In the genomic region with DNA sequence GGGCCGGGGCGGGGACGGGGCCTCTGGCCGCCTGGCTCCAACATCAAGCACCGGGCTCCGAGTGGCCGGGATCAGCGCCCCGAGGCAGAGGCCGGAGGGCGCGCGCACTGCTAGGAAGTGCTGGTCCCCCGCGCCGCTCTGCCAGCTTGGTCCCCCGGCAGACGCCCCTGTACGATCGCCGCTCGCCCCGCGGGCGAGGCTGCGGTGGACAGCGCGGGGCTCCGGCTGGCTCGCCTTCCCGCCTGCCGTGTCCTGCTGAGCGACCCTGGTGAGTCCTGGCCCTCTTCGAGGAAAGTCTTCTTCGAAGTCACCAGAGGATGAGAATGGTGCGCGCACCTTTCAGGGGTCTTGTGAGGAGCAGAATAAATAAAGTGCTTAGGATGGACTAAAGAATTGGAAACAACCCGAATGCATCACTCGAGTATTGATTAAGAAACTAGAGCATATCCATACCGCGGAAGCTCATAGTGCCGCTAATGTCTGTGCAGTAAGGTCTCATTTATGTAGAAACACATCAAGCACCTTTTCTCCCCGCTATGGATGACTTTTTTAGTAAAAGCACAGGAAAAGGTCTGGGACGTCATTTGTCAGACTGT, we compare ENCODE assay signal across 1 cellular context.
A peak's percentile ranks its signal among the peaks of the same experiment; 100 is the strongest.
TF ChIP-seq lines count a peak whose summit lies in the region.

No MANE protein-coding gene starts in this region.

TF ChIP-seq in HEK293, 187 proteins besides CTCF, POLR2A, EP300 and RAD21 (continued from another document):
- TF ChIP-seq, protein P1, sequence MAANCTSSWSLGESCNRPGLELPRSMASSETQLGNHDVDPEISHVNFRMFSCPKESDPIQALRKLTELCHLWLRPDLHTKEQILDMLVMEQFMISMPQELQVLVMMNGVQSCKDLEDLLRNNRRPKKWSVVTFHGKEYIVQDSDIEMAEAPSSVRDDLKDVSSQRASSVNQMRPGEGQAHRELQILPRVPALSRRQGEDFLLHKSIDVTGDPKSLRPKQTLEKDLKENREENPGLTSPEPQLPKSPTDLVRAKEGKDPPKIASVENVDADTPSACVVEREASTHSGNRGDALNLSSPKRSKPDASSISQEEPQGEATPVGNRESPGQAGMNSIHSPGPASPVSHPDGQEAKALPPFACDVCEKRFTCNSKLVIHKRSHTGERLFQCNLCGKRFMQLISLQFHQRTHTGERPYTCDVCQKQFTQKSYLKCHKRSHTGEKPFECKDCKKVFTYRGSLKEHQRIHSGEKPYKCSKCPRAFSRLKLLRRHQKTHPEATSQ (tag by site-specific recombination; IDR thresholded peaks at IDR 0.05): no peak
- TF ChIP-seq ZNF654 (tag by site-specific recombination; IDR thresholded peaks at IDR 0.05; ENCODE audit: low read depth): no peak
- peak; percentile 37; the same call in 1 of the 2 replicates for TF ChIP-seq KLF9 (tag by site-specific recombination; IDR thresholded peaks at IDR 0.05; ENCODE audit: low read depth)
- TF ChIP-seq ZNF660 (tag by site-specific recombination; IDR thresholded peaks at IDR 0.05): peak; percentile 13; the same call in 1 of the 2 replicates
- TF ChIP-seq GLIS2 (tag by site-specific recombination; IDR thresholded peaks at IDR 0.05): no peak
- TF ChIP-seq ZNF416 (tag by site-specific recombination; IDR thresholded peaks at IDR 0.05): no peak
- TF ChIP-seq ZNF580 (tag by site-specific recombination; IDR thresholded peaks at IDR 0.05): no peak
- no peak for TF ChIP-seq SCRT2 (tag by site-specific recombination; IDR thresholded peaks at IDR 0.05)
- TF ChIP-seq ZNF2 (tag by site-specific recombination; IDR thresholded peaks at IDR 0.05): no peak
- TF ChIP-seq EGR2 (tag by site-specific recombination; IDR thresholded peaks at IDR 0.05; ENCODE audit: low read depth): no peak
- TF ChIP-seq, protein P2, sequence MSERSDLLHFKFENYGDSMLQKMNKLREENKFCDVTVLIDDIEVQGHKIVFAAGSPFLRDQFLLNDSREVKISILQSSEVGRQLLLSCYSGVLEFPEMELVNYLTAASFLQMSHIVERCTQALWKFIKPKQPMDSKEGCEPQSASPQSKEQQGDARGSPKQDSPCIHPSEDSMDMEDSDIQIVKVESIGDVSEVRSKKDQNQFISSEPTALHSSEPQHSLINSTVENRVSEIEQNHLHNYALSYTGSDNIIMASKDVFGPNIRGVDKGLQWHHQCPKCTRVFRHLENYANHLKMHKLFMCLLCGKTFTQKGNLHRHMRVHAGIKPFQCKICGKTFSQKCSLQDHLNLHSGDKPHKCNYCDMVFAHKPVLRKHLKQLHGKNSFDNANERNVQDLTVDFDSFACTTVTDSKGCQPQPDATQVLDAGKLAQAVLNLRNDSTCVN (tag by site-specific recombination; optimal IDR thresholded peaks at IDR 0.05): peak; percentile 75
- TF ChIP-seq, protein P3, sequence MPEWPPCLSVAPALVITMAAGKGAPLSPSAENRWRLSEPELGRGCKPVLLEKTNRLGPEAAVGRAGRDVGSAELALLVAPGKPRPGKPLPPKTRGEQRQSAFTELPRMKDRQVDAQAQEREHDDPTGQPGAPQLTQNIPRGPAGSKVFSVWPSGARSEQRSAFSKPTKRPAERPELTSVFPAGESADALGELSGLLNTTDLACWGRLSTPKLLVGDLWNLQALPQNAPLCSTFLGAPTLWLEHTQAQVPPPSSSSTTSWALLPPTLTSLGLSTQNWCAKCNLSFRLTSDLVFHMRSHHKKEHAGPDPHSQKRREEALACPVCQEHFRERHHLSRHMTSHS (tag by site-specific recombination; IDR thresholded peaks at IDR 0.05): no peak
- TF ChIP-seq ZNF221 (tag by site-specific recombination; IDR thresholded peaks at IDR 0.05; ENCODE audit: borderline replicate concordance): no peak
- no peak for TF ChIP-seq MEIS1 (CRISPR knock-in tag; IDR thresholded peaks at IDR 0.05; ENCODE audit: borderline replicate concordance)
- 0 out of 2 replicates have a peak, but pooled peaks have one; percentile 3 for TF ChIP-seq ZNF146 (tag by site-specific recombination; IDR thresholded peaks at IDR 0.05)
- peak; percentile 71 for TF ChIP-seq ZIC2 (tag by site-specific recombination; IDR thresholded peaks at IDR 0.05)
- TF ChIP-seq ZNF560 (tag by site-specific recombination; IDR thresholded peaks at IDR 0.05; ENCODE audit: borderline replicate concordance): no peak
- TF ChIP-seq ZNF501 (tag by site-specific recombination; IDR thresholded peaks at IDR 0.05): no peak
